ENCODE assay signal across 16 cellular contexts in genomic region chr7:47290867-47291266, GRCh38.
DNase-seq lines count a peak whose midpoint lies in the region; ATAC-seq, FAIRE-seq and TF ChIP-seq lines count a peak whose summit lies in the region.
"Had no signal": no experiment of that assay in that cellular context is flagged by ENCODE, and none has a peak within 500 bp of the region (broad histone marks: within the 10 kb centered on the region; RNA-seq: fewer than 3 reads in every experiment).

No MANE protein-coding gene starts in this region.

- H3K27me3 ChIP-seq in foreskin keratinocyte (no peaks in the 10 kb centered on the region), thoracic aorta (replicated peaks; ENCODE audit: insufficient read depth) (no peaks in the 10 kb centered on the region), small intestine (ENCODE audit: control insufficient read depth in 2 of 2, insufficient read depth in 2 of 2, low read length in 2 of 2) (no peaks in the 10 kb centered on the region)
- H3K27me3 ChIP-seq: heart right ventricle had no signal

- H3K36me3 ChIP-seq in thoracic aorta (peaks cover 10% of the 10 kb centered on the region), small intestine (ENCODE audit: control insufficient read depth in 2 of 2, insufficient read depth in 2 of 2, low read length in 2 of 2) (peaks cover 2 to 15% of the 10 kb centered on the region in 2 donors)

- ATAC-seq in activated T-cell treated with anti-CD3 and anti-CD28 coated beads, Interleukin-2, amount 50 U/mL, for 72 hours (replicated peaks in 1 of 2) = peak; percentile 36 to 45
- ATAC-seq in foreskin keratinocyte (peak; percentile 4), thoracic aorta (ENCODE audit: insufficient number of reproducible peaks, low FRiP score, low read depth) (no peak), GM21367 (IDR thresholded peaks at IDR 0.05; ENCODE audit: unreplicated experiment) (no peak)
- ATAC-seq: natural killer cell had no signal

- no peak overlapping the region for H3K27ac ChIP-seq in foreskin keratinocyte
- peak overlapping the region; percentile 2 to 85 for H3K27ac ChIP-seq in thoracic aorta
- no peak overlapping the region for H3K27ac ChIP-seq in small intestine (ENCODE audit: low read depth in 1 of 2, low read length in 1 of 2)

- no peak for DNase-seq in activated T-cell treated with anti-CD3 and anti-CD28 coated beads, Interleukin-2, amount 50 U/mL, for 72 hours
- no peak for DNase-seq in activated T-cell treated with anti-CD3 and anti-CD28 coated beads, Interleukin-2, amount 50 U/mL, for 48 hours
- DNase-seq in activated T-helper 1 cell treated with anti-CD3 and anti-CD28 coated beads, Interleukin-12 subunit alpha, Interleukin-12 subunit beta, Interleukin-2, Interleukin-4 antibody, amounts not matched to agents 30 ng/mL and 10 ng/mL and 1 ng/mL, durations not matched to agents 14 hours and 24 hours and 36 hours (ENCODE audit: low spot score) = no peak
- DNase-seq in foreskin keratinocyte (peak in 1 of 2 donors; percentile 3), thoracic aorta (ENCODE audit: low spot score) (no peak), small intestine (no peak), HuH-7.5 (ENCODE audit: low spot score) (no peak)
- DNase-seq: activated B cell treated with CpG ODN at 0.5 μM for 24 hours, COR-L47, cortex of kidney, heart right ventricle, natural killer cell, NCI-H1930, NCI-H526 treated with DMSO at 0.1 percent for 48 hours had no signal

- H3K4me1 ChIP-seq in foreskin keratinocyte = peaks cover 36% of the 10 kb centered on the region
- peaks cover 11 to 38% of the 10 kb centered on the region in 2 donors for H3K4me1 ChIP-seq in thoracic aorta (ENCODE audit: control insufficient read depth in 1 of 2, low read depth in 2 of 2)
- peaks cover 0 to 2% of the 10 kb centered on the region in 2 donors for H3K4me1 ChIP-seq in small intestine (ENCODE audit: control insufficient read depth in 2 of 2, insufficient read depth in 1 of 2, low read depth in 1 of 2, low read length in 1 of 2)

- no peaks in the 10 kb centered on the region for H3K27me3 Mint-ChIP-seq in activated T-cell treated with anti-CD3 and anti-CD28 coated beads, Interleukin-2, amount 50 U/mL, for 72 hours (ENCODE audit: low read depth)
- H3K27me3 Mint-ChIP-seq in activated T-helper 1 cell treated with anti-CD3 and anti-CD28 coated beads, Interleukin-12 subunit alpha, Interleukin-12 subunit beta, Interleukin-2, Interleukin-4 antibody, amounts not matched to agents 30 ng/mL and 10 ng/mL and 1 ng/mL, durations not matched to agents 14 hours and 24 hours and 36 hours (ENCODE audit: insufficient read depth) = no peaks in the 10 kb centered on the region
- H3K27me3 Mint-ChIP-seq: activated B cell treated with CpG ODN at 0.5 μM for 24 hours had no signal

- TF ChIP-seq CTCF in foreskin keratinocyte (conservative IDR thresholded peaks at IDR 0.05) (no peak), thoracic aorta (IDR thresholded peaks at IDR 0.05) (no peak)

- intact Hi-C loops in activated T-helper 1 cell treated with anti-CD3 and anti-CD28 coated beads, Interleukin-12 subunit alpha, Interleukin-12 subunit beta, Interleukin-2, Interleukin-4 antibody, amounts not matched to agents 30 ng/mL and 10 ng/mL and 1 ng/mL, durations not matched to agents 14 hours and 24 hours and 36 hours (cut with micrococcal nuclease) = loop anchor here (1.0 to 2.0 kb wide), 3 partner anchors 14 to 192 kb away; no protein-coding TSS in a partner anchor

- no peaks in the 10 kb centered on the region for H3K36me3 Mint-ChIP-seq in activated T-cell treated with anti-CD3 and anti-CD28 coated beads, Interleukin-2, amount 50 U/mL, for 72 hours (ENCODE audit: insufficient read depth in 2 of 2)
- no peaks in the 10 kb centered on the region for H3K36me3 Mint-ChIP-seq in activated T-helper 1 cell treated with anti-CD3 and anti-CD28 coated beads, Interleukin-12 subunit alpha, Interleukin-12 subunit beta, Interleukin-2, Interleukin-4 antibody, amounts not matched to agents 30 ng/mL and 10 ng/mL and 1 ng/mL, durations not matched to agents 14 hours and 24 hours and 36 hours (ENCODE audit: low read depth)
- H3K36me3 Mint-ChIP-seq: activated CD8-positive, alpha-beta memory T cell treated with anti-CD3 and anti-CD28 coated beads, Interleukin-2, amount 10 ng/mL, durations not matched to agents 7 days and 5 days; natural killer cell had no signal

- no peak for FAIRE-seq in small intestine (lab: Jason Lieb, UNC)

- H3K27ac Mint-ChIP-seq in activated T-cell treated with anti-CD3 and anti-CD28 coated beads, Interleukin-2, amount 50 U/mL, for 72 hours = peak overlapping the region; percentile 27
- peak overlapping the region; percentile 82 for H3K27ac Mint-ChIP-seq in activated T-helper 1 cell treated with anti-CD3 and anti-CD28 coated beads, Interleukin-12 subunit alpha, Interleukin-12 subunit beta, Interleukin-2, Interleukin-4 antibody, amounts not matched to agents 30 ng/mL and 10 ng/mL and 1 ng/mL, durations not matched to agents 14 hours and 24 hours and 36 hours
- H3K27ac Mint-ChIP-seq: natural killer cell had no signal

- H3K9me3 Mint-ChIP-seq in activated T-cell treated with anti-CD3 and anti-CD28 coated beads, Interleukin-2, amount 50 U/mL, for 72 hours = peaks cover 0 to 2% of the 10 kb centered on the region in 2 donors
- H3K9me3 Mint-ChIP-seq in activated T-helper 1 cell treated with anti-CD3 and anti-CD28 coated beads, Interleukin-12 subunit alpha, Interleukin-12 subunit beta, Interleukin-2, Interleukin-4 antibody, amounts not matched to agents 30 ng/mL and 10 ng/mL and 1 ng/mL, durations not matched to agents 14 hours and 24 hours and 36 hours = no peaks in the 10 kb centered on the region
- H3K9me3 Mint-ChIP-seq: natural killer cell had no signal

- H3K4me3 ChIP-seq in thoracic aorta (no peak overlapping the region), small intestine (ENCODE audit: low read depth in 1 of 2, low read length in 2 of 2) (no peak overlapping the region)
- H3K4me3 ChIP-seq: heart right ventricle had no signal

- 79 to 91% (median 84%) methylated on average over 2 of the region's 2 CpGs for WGBS in small intestine, 3 donors

- H3K9me3 ChIP-seq in thoracic aorta = no peaks in the 10 kb centered on the region
- H3K9me3 ChIP-seq in small intestine (ENCODE audit: control insufficient read depth, low read depth) = no peaks in the 10 kb centered on the region
- H3K9me3 ChIP-seq: heart right ventricle had no signal

- peak overlapping the region; percentile 2 to 60 for H3K4me3 Mint-ChIP-seq in activated T-cell treated with anti-CD3 and anti-CD28 coated beads, Interleukin-2, amount 50 U/mL, for 72 hours
- H3K4me3 Mint-ChIP-seq in activated T-helper 1 cell treated with anti-CD3 and anti-CD28 coated beads, Interleukin-12 subunit alpha, Interleukin-12 subunit beta, Interleukin-2, Interleukin-4 antibody, amounts not matched to agents 30 ng/mL and 10 ng/mL and 1 ng/mL, durations not matched to agents 14 hours and 24 hours and 36 hours = no peak overlapping the region
- H3K4me3 Mint-ChIP-seq: activated B cell treated with CpG ODN at 0.5 μM for 24 hours; activated CD8-positive, alpha-beta memory T cell treated with anti-CD3 and anti-CD28 coated beads, Interleukin-2, amount 10 ng/mL, durations not matched to agents 7 days and 5 days; natural killer cell had no signal

- peaks cover 27% of the 10 kb centered on the region for H3K4me1 Mint-ChIP-seq in activated T-cell treated with anti-CD3 and anti-CD28 coated beads, Interleukin-2, amount 50 U/mL, for 72 hours (ENCODE audit: low read depth)
- H3K4me1 Mint-ChIP-seq in activated T-helper 1 cell treated with anti-CD3 and anti-CD28 coated beads, Interleukin-12 subunit alpha, Interleukin-12 subunit beta, Interleukin-2, Interleukin-4 antibody, amounts not matched to agents 30 ng/mL and 10 ng/mL and 1 ng/mL, durations not matched to agents 14 hours and 24 hours and 36 hours (ENCODE audit: low read depth) = peaks cover 19% of the 10 kb centered on the region

Comparison
In these comparisons a context has a peak if more than half of its experiments do, and no peak if none do; other contexts are left out.
1. ATAC-seq: peak in activated T-cell treated with anti-CD3 and anti-CD28 coated beads, Interleukin-2, amount 50 U/mL, for 72 hours (2 of 2) and foreskin keratinocyte (single experiment); none in thoracic aorta (single experiment) and GM21367 (single experiment).
2. H3K27ac ChIP-seq: peak in thoracic aorta (2 of 2); none in foreskin keratinocyte (single experiment) and small intestine (0 of 2).